In genomic region chr12:116244001-116244400, GRCh38 we compare ENCODE assay signal across 9 cellular contexts. TPM values are rescaled to one million over a fixed set of nuclear protein-coding genes. Genes with fewer than 3 reads are reported as not detected.
A peak's percentile ranks its signal among the peaks of the same experiment; 100 is the strongest.
DNase-seq lines count a peak whose midpoint lies in the region; ATAC-seq and TF ChIP-seq lines count a peak whose summit lies in the region.
"Had no signal": no experiment of that assay in that cellular context is flagged by ENCODE, and none has a peak within 500 bp of the region (broad histone marks: within the 10 kb centered on the region; RNA-seq: fewer than 3 reads in every experiment).

No MANE protein-coding gene starts in this region.

- intact Hi-C loops in posterior vena cava (cut with DNase I): no loop called here

- H3K9me3 ChIP-seq in HEK293 (ENCODE audit: control insufficient read depth, insufficient read depth, low read depth, low read length) (no peaks in the 10 kb centered on the region), neutrophil (no peaks in the 10 kb centered on the region)

- in situ Hi-C loops in Caki2 (cut with HindIII; ENCODE audit: low pct_unique_long_range_greater_than_20kb, low sequenced_read_pairs): no loop called here

- DNase-seq in Caki2 (ENCODE audit: low read depth) (peak; percentile 54), posterior vena cava (ENCODE audit: low spot score) (no peak)
- no peak for DNase-seq in effector memory CD8-positive, alpha-beta T cell
- no peak for DNase-seq in activated CD8-positive, alpha-beta memory T cell treated with anti-CD3 and anti-CD28 coated beads, Interleukin-2, amount 50 U/mL, for 48 hours
- DNase-seq: H7; stimulated activated CD4-positive, alpha-beta T cell treated with anti-CD3 and anti-CD28 coated beads, Interleukin-4, amount 100 ng/mL, for 24 hours had no signal

- H3K4me1 Mint-ChIP-seq in effector memory CD8-positive, alpha-beta T cell (ENCODE audit: low read depth in 2 of 2): peaks cover 36 to 65% of the 10 kb centered on the region in 2 donors

- H3K36me3 Mint-ChIP-seq in effector memory CD8-positive, alpha-beta T cell (ENCODE audit: insufficient read depth): peaks cover 4% of the 10 kb centered on the region

- H3K27ac ChIP-seq in HEK293 (ENCODE audit: extremely low read depth, low read depth, low read length): no peak overlapping the region
- H3K27ac ChIP-seq in neutrophil: peak overlapping the region; percentile 84

- H3K36me3 ChIP-seq in HEK293 (ENCODE audit: control insufficient read depth in 2 of 2, insufficient read depth in 1 of 2, low read length in 2 of 2): no peaks in the 10 kb centered on the region
- no peaks in the 10 kb centered on the region for H3K36me3 ChIP-seq in neutrophil

- H3K4me3 Mint-ChIP-seq in effector memory CD8-positive, alpha-beta T cell: peak overlapping the region in 1 of 2 donors; percentile 23

- no peak for TF ChIP-seq CTCF in HEK293 (tag by site-specific recombination; IDR thresholded peaks at IDR 0.05)
- TF ChIP-seq CTCF in neutrophil (IDR thresholded peaks at IDR 0.05): no peak

- H3K4me3 ChIP-seq in HEK293 (ENCODE audit: low read depth, low read length) (no peak overlapping the region), neutrophil (ENCODE audit: low read depth in 1 of 2, low read length in 1 of 2) (peak overlapping the region in 1 of 2 experiments; percentile 6)

- CTCF ChIA-PET in HEK293 (lab: Yijun Ruan, JAX): interaction anchor here (0.6 to 2.4 kb wide), 3 partner anchors 8 to 39 kb away, joined by 3 to 8 read pairs (median 5); no protein-coding TSS in a partner anchor

- H3K27ac Mint-ChIP-seq in effector memory CD8-positive, alpha-beta T cell: peak overlapping the region in 1 of 2 donors; percentile 32

- no peaks in the 10 kb centered on the region for H3K9me3 Mint-ChIP-seq in effector memory CD8-positive, alpha-beta T cell

- H3K27me3 Mint-ChIP-seq in effector memory CD8-positive, alpha-beta T cell: no peaks in the 10 kb centered on the region

- H3K27me3 ChIP-seq in neutrophil: no peaks in the 10 kb centered on the region

- ATAC-seq in effector memory CD8-positive, alpha-beta T cell (replicated peaks): peak; percentile 44
- no peak for ATAC-seq in HG02798 (IDR thresholded peaks at IDR 0.05; ENCODE audit: poor library complexity, unreplicated experiment)

- POLR2A ChIA-PET in HEK293 (lab: Yijun Ruan, JAX): no interaction called here

- H3K4me1 ChIP-seq in HEK293 (ENCODE audit: control insufficient read depth, insufficient read depth, low read length) (peaks cover 34% of the 10 kb centered on the region), neutrophil (ENCODE audit: control insufficient read depth in 1 of 2, insufficient read depth in 1 of 2, low read depth in 1 of 2, low read length in 1 of 2) (peaks cover 59 to 66% of the 10 kb centered on the region in 2 experiments)

TF ChIP-seq in HEK293, 187 proteins besides CTCF, POLR2A, EP300 and RAD21:
- TF ChIP-seq ZNF514 (tag by site-specific recombination; IDR thresholded peaks at IDR 0.05): no peak
- TF ChIP-seq PRDM6 (tag by site-specific recombination; IDR thresholded peaks at IDR 0.05): peak; percentile 80
- no peak for TF ChIP-seq ZNF623 (tag by site-specific recombination; IDR thresholded peaks at IDR 0.05)
- TF ChIP-seq SP7 (tag by site-specific recombination; IDR thresholded peaks at IDR 0.05): peak; percentile 89
- no peak for TF ChIP-seq YY1 (tag by site-specific recombination; IDR thresholded peaks at IDR 0.05)
- peak; percentile 43; the same call in 1 of the 2 replicates for TF ChIP-seq PRDM10 (tag by site-specific recombination; IDR thresholded peaks at IDR 0.05)
- TF ChIP-seq FEZF1 (tag by site-specific recombination; IDR thresholded peaks at IDR 0.05): peak; percentile 48; the same call in 1 of the 2 replicates
- 0 out of 2 replicates have a peak, but pooled peaks have one; percentile 27 for TF ChIP-seq IKZF3 (tag by site-specific recombination; IDR thresholded peaks at IDR 0.05)
- TF ChIP-seq ZBTB17 (tag by site-specific recombination; IDR thresholded peaks at IDR 0.05): peak; percentile 63; the same call in 1 of the 2 replicates
- TF ChIP-seq ZNF600 (tag by site-specific recombination; IDR thresholded peaks at IDR 0.05): peak; percentile 53
- 0 out of 2 replicates have a peak, but pooled peaks have one; percentile 6 for TF ChIP-seq ZBTB44 (tag by site-specific recombination; IDR thresholded peaks at IDR 0.05)
- peak; percentile 47 for TF ChIP-seq ZNF629 (tag by site-specific recombination; IDR thresholded peaks at IDR 0.05)
- peak; percentile 63 for TF ChIP-seq ZNF366 (tag by site-specific recombination; conservative IDR thresholded peaks at IDR 0.05)

RNA-seq across cellular contexts. Expression of gene MED13L, which starts 33.5 kb away (rescaled TPM):
- 20.1 and 38.7 TPM in 2 replicates for total RNA-seq in Caki2 (2014; rRNA removed; shearing (Covaris generic); ENCODE audit: low replicate concordance)
- total RNA-seq in posterior vena cava: 100 to 1,000 TPM; 133 to 176 TPM
